Comparison of ENCODE assay signal across 24 cellular contexts in the genomic region with DNA sequence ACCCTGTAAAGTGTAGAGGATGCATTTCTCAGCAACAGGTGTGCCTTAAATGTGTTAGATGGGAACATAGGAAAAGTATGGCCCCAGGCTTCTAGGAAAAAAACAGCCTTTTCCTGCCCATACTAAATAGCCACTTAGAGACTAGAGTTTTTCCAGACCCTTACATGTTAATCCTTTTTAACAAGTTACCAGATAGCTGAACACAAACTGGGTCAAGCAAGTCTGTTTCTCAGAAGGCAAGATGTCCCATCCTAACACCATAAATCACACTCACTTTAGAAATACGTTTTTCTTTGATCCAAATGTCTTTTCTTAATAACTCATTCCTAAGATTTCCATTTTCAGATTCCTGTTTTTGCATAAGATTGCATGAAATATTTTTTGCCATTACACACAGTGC.
DNase-seq lines count a peak whose midpoint lies in the region; ATAC-seq, FAIRE-seq and TF ChIP-seq lines count a peak whose summit lies in the region.
"Had no signal": no experiment of that assay in that cellular context is flagged by ENCODE, and none has a peak within 500 bp of the region (broad histone marks: within the 10 kb centered on the region; RNA-seq: fewer than 3 reads in every experiment).

No MANE protein-coding gene starts in this region.

- H3K4me3 ChIP-seq in mesenchymal stem cell (ENCODE audit: insufficient read depth in 1 of 2, low read depth in 1 of 2, low read length in 2 of 2), result no peak overlapping the region
- no peak overlapping the region for H3K4me3 ChIP-seq in skeletal muscle satellite cell (ENCODE audit: low read length)
- H3K4me3 ChIP-seq: BLaER1, SK-N-MC had no signal

- no peaks in the 10 kb centered on the region for H3K27me3 Mint-ChIP-seq in activated naive CD8-positive, alpha-beta T cell treated with anti-CD3 and anti-CD28 coated beads for 36 hours
- H3K27me3 Mint-ChIP-seq: CD4-positive, alpha-beta T cell had no signal

- H3K4me1 Mint-ChIP-seq in activated naive CD8-positive, alpha-beta T cell treated with anti-CD3 and anti-CD28 coated beads for 36 hours, result peaks cover 10% of the 10 kb centered on the region

- TF ChIP-seq POLR2A in H54 (IDR thresholded peaks at IDR 0.05; ENCODE audit: low read depth, low read length), result no peak

- peak; percentile 69 for FAIRE-seq in H54 (lab: Jason Lieb, UNC)

- H3K4me3 Mint-ChIP-seq in activated naive CD8-positive, alpha-beta T cell treated with anti-CD3 and anti-CD28 coated beads for 36 hours, result no peak overlapping the region
- H3K4me3 Mint-ChIP-seq: CD4-positive, alpha-beta T cell had no signal

- ATAC-seq in HG03469 (IDR thresholded peaks at IDR 0.05; ENCODE audit: unreplicated experiment), result no peak
- ATAC-seq in GM21576 (IDR thresholded peaks at IDR 0.05; ENCODE audit: unreplicated experiment), result no peak
- ATAC-seq: HCT116 had no signal

- no peak overlapping the region for H3K4ac ChIP-seq in mesenchymal stem cell (ENCODE audit: low read depth in 1 of 2, low read length in 2 of 2)

- H2BK12ac ChIP-seq in mesenchymal stem cell (ENCODE audit: low read length in 2 of 2), result no peak overlapping the region

- H3K27ac ChIP-seq in mesenchymal stem cell (ENCODE audit: low read length, poor library complexity, severe bottlenecking), result no peak overlapping the region
- H3K27ac ChIP-seq in substantia nigra (ENCODE audit: low read depth, low read length, poor library complexity, severe bottlenecking), result no peak overlapping the region
- H3K27ac ChIP-seq: BLaER1, SK-N-MC had no signal

- no peak overlapping the region for H4K8ac ChIP-seq in mesenchymal stem cell (ENCODE audit: low read length)

- H3K14ac ChIP-seq in mesenchymal stem cell (ENCODE audit: low read length in 2 of 2), result no peak overlapping the region

- no peak overlapping the region for H3K18ac ChIP-seq in mesenchymal stem cell (ENCODE audit: low read depth in 1 of 2, low read length in 2 of 2)

- 14% methylated on average over 1 of the region's 1 CpG for WGBS in mesenchymal stem cell

- H2BK120ac ChIP-seq in mesenchymal stem cell (ENCODE audit: low read depth, low read length), result no peak overlapping the region

- no peak overlapping the region for H2AFZ ChIP-seq in mesenchymal stem cell (ENCODE audit: low read depth, low read length)

- no peak overlapping the region for H3K4me2 ChIP-seq in mesenchymal stem cell (ENCODE audit: low read length, poor library complexity, severe bottlenecking)
- H3K4me2 ChIP-seq in skeletal muscle satellite cell (ENCODE audit: low read length), result peak overlapping the region; percentile 58
- H3K4me2 ChIP-seq: BLaER1 had no signal

- no peak overlapping the region for H2AK5ac ChIP-seq in mesenchymal stem cell (ENCODE audit: low read length, severe bottlenecking)

- H3K4me1 ChIP-seq in mesenchymal stem cell (ENCODE audit: control insufficient read depth, insufficient read depth, low read depth, low read length) (no peaks in the 10 kb centered on the region), skeletal muscle satellite cell (ENCODE audit: control insufficient read depth, insufficient read depth, low read length) (peaks cover 59% of the 10 kb centered on the region)

- DNase-seq in H54 (ENCODE audit: insufficient read length, low spot score) (no peak), amniotic epithelial cell (ENCODE audit: low read depth) (peak; percentile 83), mesenchymal stem cell (peak; percentile 24), substantia nigra (lab: John Stamatoyannopoulos, UW) (no peak)
- DNase-seq in activated naive CD8-positive, alpha-beta T cell treated with anti-CD3 and anti-CD28 coated beads for 36 hours, result no peak
- DNase-seq: ACHN; CD4-positive, alpha-beta T cell; COR-L47; DMS79; GOT3; MM.1S; NCI-H1048; NCI-H1417 treated with DMSO at 0.1 percent for 48 hours; NCI-H187; NCI-H446; NCI-H526; OCI-M1; SHP77 had no signal

- H3K36me3 ChIP-seq in mesenchymal stem cell (ENCODE audit: control insufficient read depth in 1 of 2, insufficient read depth in 2 of 2, low read depth in 1 of 2, low read length in 2 of 2) (no peaks in the 10 kb centered on the region), skeletal muscle satellite cell (ENCODE audit: insufficient read depth, low read length) (no peaks in the 10 kb centered on the region)
- H3K36me3 ChIP-seq: BLaER1 had no signal

- no peak overlapping the region for H3K27ac Mint-ChIP-seq in activated naive CD8-positive, alpha-beta T cell treated with anti-CD3 and anti-CD28 coated beads for 36 hours
- H3K27ac Mint-ChIP-seq: CD4-positive, alpha-beta T cell had no signal

- H4K91ac ChIP-seq in mesenchymal stem cell (ENCODE audit: low read length), result no peak overlapping the region

- H3K27me3 ChIP-seq in mesenchymal stem cell (ENCODE audit: control insufficient read depth in 1 of 2, insufficient read depth in 1 of 2, low read length in 2 of 2) (no peaks in the 10 kb centered on the region), skeletal muscle satellite cell (ENCODE audit: control insufficient read depth, insufficient read depth, low read length) (no peaks in the 10 kb centered on the region)
- H3K27me3 ChIP-seq: BLaER1 had no signal

- H3K9me3 Mint-ChIP-seq in activated naive CD8-positive, alpha-beta T cell treated with anti-CD3 and anti-CD28 coated beads for 36 hours, result no peaks in the 10 kb centered on the region
- H3K9me3 Mint-ChIP-seq: CD4-positive, alpha-beta T cell had no signal

- H2BK5ac ChIP-seq in mesenchymal stem cell (ENCODE audit: low read depth, low read length, poor library complexity, severe bottlenecking), result no peak overlapping the region

- H3K9me3 ChIP-seq in mesenchymal stem cell (ENCODE audit: control insufficient read depth, low read length) (no peaks in the 10 kb centered on the region), skeletal muscle satellite cell (replicated peaks; ENCODE audit: low read length) (no peaks in the 10 kb centered on the region)
- H3K9me3 ChIP-seq: BLaER1 had no signal

- H3K36me3 Mint-ChIP-seq in activated naive CD8-positive, alpha-beta T cell treated with anti-CD3 and anti-CD28 coated beads for 36 hours, result peaks cover 6% of the 10 kb centered on the region

- no peak overlapping the region for H3K9ac ChIP-seq in mesenchymal stem cell (ENCODE audit: low read length)
- H3K9ac ChIP-seq in skeletal muscle satellite cell (ENCODE audit: low read depth, low read length), result peak overlapping the region; percentile 46
- H3K9ac ChIP-seq: BLaER1 had no signal

- no peaks in the 10 kb centered on the region for H3K79me1 ChIP-seq in mesenchymal stem cell (replicated peaks; ENCODE audit: low read length, poor library complexity, severe bottlenecking)

- H3K23ac ChIP-seq in mesenchymal stem cell (ENCODE audit: low read length in 2 of 2), result no peak overlapping the region

- no peak overlapping the region for H2BK15ac ChIP-seq in mesenchymal stem cell (ENCODE audit: low read depth, poor library complexity, severe bottlenecking)

Comparison
In these comparisons a context has a peak if more than half of its experiments do, and no peak if none do; other contexts are left out.
1. DNase-seq: peak in amniotic epithelial cell (single experiment) and mesenchymal stem cell (single experiment); none in H54 (single experiment), substantia nigra (0 of 49) and activated naive CD8-positive, alpha-beta T cell treated with anti-CD3 and anti-CD28 coated beads for 36 hours (single experiment).